Comparison of ENCODE assay signal across 12 cellular contexts in genomic region chr10:55628260-55628701, GRCh38.
A peak's percentile ranks its signal among the peaks of the same experiment; 100 is the strongest.
DNase-seq lines count a peak whose midpoint lies in the region; ATAC-seq and TF ChIP-seq lines count a peak whose summit lies in the region.
"Had no signal": no experiment of that assay in that cellular context is flagged by ENCODE, and none has a peak within 500 bp of the region (broad histone marks: within the 10 kb centered on the region; RNA-seq: fewer than 3 reads in every experiment).

No MANE protein-coding gene starts in this region.

- H3K36me3 ChIP-seq in neural progenitor cell, result no peaks in the 10 kb centered on the region
- H3K36me3 ChIP-seq: BLaER1 treated with 17β-estradiol and CSF1 and Interleukin-3, amounts not matched to agents 10 nM and 100 nM; SJSA1 had no signal

- H3K4me3 ChIP-seq in neural progenitor cell, result peak overlapping the region; percentile 65
- H3K4me3 ChIP-seq: BLaER1 treated with 17β-estradiol and CSF1 and Interleukin-3, amounts not matched to agents 10 nM and 100 nM; SJSA1 had no signal

- peaks cover 21% of the 10 kb centered on the region for H3F3A ChIP-seq in neural progenitor cell (ENCODE audit: low read depth)

- H3K27me3 Mint-ChIP-seq in glutamatergic neuron (ENCODE audit: unreplicated experiment), result peaks cover 5% of the 10 kb centered on the region
- H3K27me3 Mint-ChIP-seq in neural progenitor cell (ENCODE audit: insufficient read depth, low read depth), result peaks cover 19% of the 10 kb centered on the region

- H3K4me3 Mint-ChIP-seq in glutamatergic neuron (ENCODE audit: unreplicated experiment), result no peak overlapping the region
- no peak overlapping the region for H3K4me3 Mint-ChIP-seq in neural progenitor cell

- peaks cover 15% of the 10 kb centered on the region for H3K27me3 ChIP-seq in neural progenitor cell
- H3K27me3 ChIP-seq: BLaER1 treated with 17β-estradiol and CSF1 and Interleukin-3, amounts not matched to agents 10 nM and 100 nM; SJSA1 had no signal

- no peaks in the 10 kb centered on the region for H3K79me2 ChIP-seq in neural progenitor cell (ENCODE audit: low read depth)

- no peak overlapping the region for H3K4me2 ChIP-seq in neural progenitor cell
- H3K4me2 ChIP-seq: BLaER1 treated with 17β-estradiol and CSF1 and Interleukin-3, amounts not matched to agents 10 nM and 100 nM had no signal

- DNase-seq in AG20443 (ENCODE audit: low spot score) (peak; percentile 5), NCI-H82 (lab: John Stamatoyannopoulos, UW) (peak; percentile 62), glutamatergic neuron (peak; percentile 64), neural progenitor cell (ENCODE audit: low spot score) (peak; percentile 77), NCI-H1417 (lab: John Stamatoyannopoulos, UW) (no peak), NCI-H2196 (lab: John Stamatoyannopoulos, UW; ENCODE audit: unreplicated experiment) (no peak), GM13977 (ENCODE audit: low spot score) (no peak)
- DNase-seq: NCI-H1092 treated with DMSO at 0.1 percent for 48 hours had no signal

- peaks cover 2% of the 10 kb centered on the region for H3K9me3 Mint-ChIP-seq in glutamatergic neuron (ENCODE audit: unreplicated experiment)
- H3K9me3 Mint-ChIP-seq in neural progenitor cell, result no peaks in the 10 kb centered on the region

- H3K27ac Mint-ChIP-seq in glutamatergic neuron (ENCODE audit: unreplicated experiment), result no peak overlapping the region
- H3K27ac Mint-ChIP-seq in neural progenitor cell, result peak overlapping the region; percentile 74

- in situ Hi-C loops in GM13977 (cut with MboI; ENCODE audit: low pct_unique_long_range_greater_than_20kb, low sequenced_read_pairs, unreplicated experiment), result no loop called here

- no peak overlapping the region for H3K27ac ChIP-seq in neural progenitor cell
- H3K27ac ChIP-seq: BLaER1 treated with 17β-estradiol and CSF1 and Interleukin-3, amounts not matched to agents 10 nM and 100 nM; SJSA1 had no signal

- peaks cover 5% of the 10 kb centered on the region for H3K4me1 Mint-ChIP-seq in glutamatergic neuron (ENCODE audit: low read depth, unreplicated experiment)
- peaks cover 14% of the 10 kb centered on the region for H3K4me1 Mint-ChIP-seq in neural progenitor cell

- H3K9me3 ChIP-seq in neural progenitor cell (ENCODE audit: low read depth), result no peaks in the 10 kb centered on the region

- no peaks in the 10 kb centered on the region for H3K36me3 Mint-ChIP-seq in glutamatergic neuron (ENCODE audit: unreplicated experiment)
- H3K36me3 Mint-ChIP-seq in neural progenitor cell, result no peaks in the 10 kb centered on the region

- no peak overlapping the region for H3K9ac ChIP-seq in neural progenitor cell
- H3K9ac ChIP-seq: BLaER1 treated with 17β-estradiol and CSF1 and Interleukin-3, amounts not matched to agents 10 nM and 100 nM had no signal

- H4K20me1 ChIP-seq in neural progenitor cell (ENCODE audit: low read depth), result peaks cover 4% of the 10 kb centered on the region
- H4K20me1 ChIP-seq: BLaER1 treated with 17β-estradiol and CSF1 and Interleukin-3, amounts not matched to agents 10 nM and 100 nM had no signal

- no peak for ATAC-seq in HG03025 (IDR thresholded peaks at IDR 0.05; ENCODE audit: low FRiP score, unreplicated experiment)
- ATAC-seq: sciatic nerve had no signal

- TF ChIP-seq CTCF in glutamatergic neuron (IDR thresholded peaks at IDR 0.05; ENCODE audit: partially characterized antibody, unreplicated experiment) (no peak), neural progenitor cell (IDR thresholded peaks at IDR 0.05) (peak; percentile 23), GM13977 (IDR thresholded peaks at IDR 0.05; ENCODE audit: extremely low read depth, insufficient read depth, missing control alignments) (no peak)

- peak overlapping the region; percentile 95 for H2AFZ ChIP-seq in neural progenitor cell (replicated peaks)

- peaks cover 13% of the 10 kb centered on the region for H3K4me1 ChIP-seq in neural progenitor cell
- H3K4me1 ChIP-seq: BLaER1 treated with 17β-estradiol and CSF1 and Interleukin-3, amounts not matched to agents 10 nM and 100 nM; SJSA1 had no signal

Comparison
In these comparisons a context has a peak if more than half of its experiments do, and no peak if none do; other contexts are left out.
1. DNase-seq: peak in AG20443 (single experiment), NCI-H82 (single experiment), glutamatergic neuron (single experiment) and neural progenitor cell (single experiment); none in NCI-H1417 (0 of 3), NCI-H2196 (single experiment) and GM13977 (single experiment).